ENCODE assay signal across 9 cellular contexts in genomic region chr17:82231562-82232321, GRCh38. TPM values are rescaled to one million over a fixed set of nuclear protein-coding genes. Genes with fewer than 3 reads are reported as not detected.
DNase-seq lines count a peak whose midpoint lies in the region; TF ChIP-seq lines count a peak whose summit lies in the region.
"Had no signal": no experiment of that assay in that cellular context is flagged by ENCODE, and none has a peak within 500 bp of the region (broad histone marks: within the 10 kb centered on the region; RNA-seq: fewer than 3 reads in every experiment).

No MANE protein-coding gene starts in this region.

- no peaks in the 10 kb centered on the region for H3K36me3 ChIP-seq in HUES6 (ENCODE audit: control insufficient read depth, insufficient read depth, low read length)
- peaks cover 1 to 2% of the 10 kb centered on the region in 2 donors for H3K36me3 ChIP-seq in ascending aorta
- peaks cover 3% of the 10 kb centered on the region for H3K36me3 ChIP-seq in iPS-15b (ENCODE audit: control insufficient read depth, insufficient read depth, low read length)

- peaks cover 35% of the 10 kb centered on the region for H3K4me1 ChIP-seq in HUES6 (ENCODE audit: control insufficient read depth, insufficient read depth, low read length)
- peaks cover 19 to 26% of the 10 kb centered on the region in 2 donors for H3K4me1 ChIP-seq in ascending aorta
- H3K4me1 ChIP-seq in iPS-15b (ENCODE audit: control insufficient read depth, insufficient read depth, low read length) = no peaks in the 10 kb centered on the region

- peak overlapping the region; percentile 48 for H3K9ac ChIP-seq in HUES6 (ENCODE audit: low read length)
- H3K9ac ChIP-seq in iPS-15b (ENCODE audit: low read depth, low read length) = no peak overlapping the region

- H3K4me3 Mint-ChIP-seq in T-helper 2 cell treated with Interferon-gamma antibody and Interleukin-4, amounts not matched to agents 5 μg/mL and 100 μg/mL, for 36 hours = no peak overlapping the region

- peaks cover 42% of the 10 kb centered on the region for H3K27me3 ChIP-seq in HUES6 (ENCODE audit: control insufficient read depth, insufficient read depth, low read length)
- no peaks in the 10 kb centered on the region for H3K27me3 ChIP-seq in ascending aorta
- peaks cover 16% of the 10 kb centered on the region for H3K27me3 ChIP-seq in iPS-15b (ENCODE audit: control insufficient read depth, insufficient read depth, low read length)

- no peak overlapping the region for H3K27ac Mint-ChIP-seq in T-helper 2 cell treated with Interferon-gamma antibody and Interleukin-4, amounts not matched to agents 5 μg/mL and 100 μg/mL, for 36 hours
- H3K27ac Mint-ChIP-seq: activated B cell treated with CpG ODN at 0.5 μM for 24 hours had no signal

- H3K27ac ChIP-seq in HUES6 (ENCODE audit: low read depth, low read length) = no peak overlapping the region
- peak overlapping the region; percentile 79 to 85 for H3K27ac ChIP-seq in ascending aorta

- intact Hi-C loops in ascending aorta (cut with DNase I) = loop anchor here (2.0 kb wide), 1 partner anchor 19 kb away; the partner anchor contains the start of gene CCDC57

- H3K4me3 ChIP-seq in HUES6 (ENCODE audit: low read depth, low read length) (peak overlapping the region; percentile 62), ascending aorta (peak overlapping the region; percentile 55 to 70), iPS-15b (ENCODE audit: low read depth, low read length) (peak overlapping the region; percentile 53), skeletal muscle cell (ENCODE audit: low read depth, low read length) (peak overlapping the region; percentile 93)

- peak; percentile 50 for DNase-seq in DMS153 treated with DMSO at 0.1 percent for 48 hours (lab: John Stamatoyannopoulos, UW; ENCODE audit: unreplicated experiment)
- peak; percentile 54 to 85 for DNase-seq in ascending aorta (ENCODE audit: low spot score in 2 of 2)
- DNase-seq in skeletal muscle cell (ENCODE audit: low read depth) = no peak
- no peak for DNase-seq in T-helper 2 cell treated with Interferon-gamma antibody and Interleukin-4, amounts not matched to agents 5 μg/mL and 100 μg/mL, for 36 hours (ENCODE audit: low spot score)
- no peak for DNase-seq in stimulated activated CD4-positive, alpha-beta T cell treated with anti-CD3 and anti-CD28 coated beads, Interleukin-4, amount 100 ng/mL, for 1 hour
- DNase-seq in NCI-H146 treated with DMSO at 0.1 percent for 48 hours (lab: John Stamatoyannopoulos, UW; ENCODE audit: unreplicated experiment) = no peak

- H3K36me3 Mint-ChIP-seq in T-helper 2 cell treated with Interferon-gamma antibody and Interleukin-4, amounts not matched to agents 5 μg/mL and 100 μg/mL, for 36 hours (ENCODE audit: low read depth) = peaks cover 8% of the 10 kb centered on the region

- peaks cover 12% of the 10 kb centered on the region for H3K4me1 Mint-ChIP-seq in T-helper 2 cell treated with Interferon-gamma antibody and Interleukin-4, amounts not matched to agents 5 μg/mL and 100 μg/mL, for 36 hours (ENCODE audit: low read depth)

- TF ChIP-seq CTCF in ascending aorta (IDR thresholded peaks at IDR 0.05) = no peak

- no peaks in the 10 kb centered on the region for H3K9me3 ChIP-seq in HUES6 (ENCODE audit: control insufficient read depth, insufficient read depth, low read depth, low read length)
- no peaks in the 10 kb centered on the region for H3K9me3 ChIP-seq in ascending aorta
- no peaks in the 10 kb centered on the region for H3K9me3 ChIP-seq in iPS-15b (ENCODE audit: control insufficient read depth, insufficient read depth, low read length)

- H3K27me3 Mint-ChIP-seq in T-helper 2 cell treated with Interferon-gamma antibody and Interleukin-4, amounts not matched to agents 5 μg/mL and 100 μg/mL, for 36 hours (ENCODE audit: low read depth) = no peaks in the 10 kb centered on the region
- H3K27me3 Mint-ChIP-seq: activated B cell treated with CpG ODN at 0.5 μM for 24 hours had no signal

- H3K9me3 Mint-ChIP-seq in T-helper 2 cell treated with Interferon-gamma antibody and Interleukin-4, amounts not matched to agents 5 μg/mL and 100 μg/mL, for 36 hours = no peaks in the 10 kb centered on the region
- H3K9me3 Mint-ChIP-seq: activated B cell treated with CpG ODN at 0.5 μM for 24 hours had no signal

RNA-seq across cellular contexts. Expression of gene SLC16A3, which starts 2.9 kb away (rescaled TPM):
- total RNA-seq in ascending aorta = 253 TPM

RNA-seq across cellular contexts. Expression of gene CCDC57, which starts 19.1 kb away (rescaled TPM):
- 12.8 TPM for total RNA-seq in ascending aorta

RNA-seq across cellular contexts. Expression of gene CSNK1D, which starts 41.8 kb away (rescaled TPM):
- total RNA-seq in ascending aorta = 86.8 TPM

Comparison
In these comparisons a context has a peak if more than half of its experiments do, and no peak if none do; other contexts are left out.
1. DNase-seq: peak in DMS153 treated with DMSO at 0.1 percent for 48 hours (single experiment) and ascending aorta (2 of 2); none in skeletal muscle cell (single experiment), T-helper 2 cell treated with Interferon-gamma antibody and Interleukin-4, amounts not matched to agents 5 μg/mL and 100 μg/mL, for 36 hours (single experiment), stimulated activated CD4-positive, alpha-beta T cell treated with anti-CD3 and anti-CD28 coated beads, Interleukin-4, amount 100 ng/mL, for 1 hour (single experiment) and NCI-H146 treated with DMSO at 0.1 percent for 48 hours (single experiment).
2. Peak in every context shown above with its lines, with median percentiles within 50 percentile points of each other: H3K4me3 ChIP-seq.